Comparison of ENCODE assay signal across 1 cellular context in the genomic region with DNA sequence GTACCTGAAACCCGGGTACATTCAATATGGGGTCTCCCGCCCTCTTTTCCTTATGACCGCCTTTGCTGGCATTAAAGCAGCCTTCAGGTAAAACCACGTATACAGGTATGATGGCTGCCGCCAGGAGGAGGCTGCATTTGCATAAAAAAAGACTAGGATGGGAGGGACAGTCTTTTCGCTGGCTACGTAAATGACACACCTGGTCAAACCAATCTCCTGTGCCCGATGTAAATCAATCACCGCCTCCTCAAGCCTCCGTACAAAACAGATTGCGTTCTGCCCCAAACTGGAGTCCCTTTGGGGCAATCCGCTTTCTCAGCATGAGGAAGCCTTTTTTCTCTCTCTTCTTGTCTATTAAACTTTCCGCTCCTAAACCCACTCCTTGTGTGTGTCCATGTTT.
TF ChIP-seq lines count a peak whose summit lies in the region.

No MANE protein-coding gene starts in this region.

TF ChIP-seq in neural cell, 6 proteins besides CTCF, POLR2A, EP300 and RAD21 (continued from another document):
- TF ChIP-seq, protein P1, sequence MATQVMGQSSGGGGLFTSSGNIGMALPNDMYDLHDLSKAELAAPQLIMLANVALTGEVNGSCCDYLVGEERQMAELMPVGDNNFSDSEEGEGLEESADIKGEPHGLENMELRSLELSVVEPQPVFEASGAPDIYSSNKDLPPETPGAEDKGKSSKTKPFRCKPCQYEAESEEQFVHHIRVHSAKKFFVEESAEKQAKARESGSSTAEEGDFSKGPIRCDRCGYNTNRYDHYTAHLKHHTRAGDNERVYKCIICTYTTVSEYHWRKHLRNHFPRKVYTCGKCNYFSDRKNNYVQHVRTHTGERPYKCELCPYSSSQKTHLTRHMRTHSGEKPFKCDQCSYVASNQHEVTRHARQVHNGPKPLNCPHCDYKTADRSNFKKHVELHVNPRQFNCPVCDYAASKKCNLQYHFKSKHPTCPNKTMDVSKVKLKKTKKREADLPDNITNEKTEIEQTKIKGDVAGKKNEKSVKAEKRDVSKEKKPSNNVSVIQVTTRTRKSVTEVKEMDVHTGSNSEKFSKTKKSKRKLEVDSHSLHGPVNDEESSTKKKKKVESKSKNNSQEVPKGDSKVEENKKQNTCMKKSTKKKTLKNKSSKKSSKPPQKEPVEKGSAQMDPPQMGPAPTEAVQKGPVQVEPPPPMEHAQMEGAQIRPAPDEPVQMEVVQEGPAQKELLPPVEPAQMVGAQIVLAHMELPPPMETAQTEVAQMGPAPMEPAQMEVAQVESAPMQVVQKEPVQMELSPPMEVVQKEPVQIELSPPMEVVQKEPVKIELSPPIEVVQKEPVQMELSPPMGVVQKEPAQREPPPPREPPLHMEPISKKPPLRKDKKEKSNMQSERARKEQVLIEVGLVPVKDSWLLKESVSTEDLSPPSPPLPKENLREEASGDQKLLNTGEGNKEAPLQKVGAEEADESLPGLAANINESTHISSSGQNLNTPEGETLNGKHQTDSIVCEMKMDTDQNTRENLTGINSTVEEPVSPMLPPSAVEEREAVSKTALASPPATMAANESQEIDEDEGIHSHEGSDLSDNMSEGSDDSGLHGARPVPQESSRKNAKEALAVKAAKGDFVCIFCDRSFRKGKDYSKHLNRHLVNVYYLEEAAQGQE (IDR thresholded peaks at IDR 0.05; ENCODE audit: borderline replicate concordance): no peak
- TF ChIP-seq EZH2 (IDR thresholded peaks at IDR 0.05; ENCODE audit: borderline replicate concordance, insufficient read depth, low read length, poor library complexity, severe bottlenecking) (no peak), SMC3 (conservative IDR thresholded peaks at IDR 0.05; ENCODE audit: poor library complexity) (no peak), TAF1 (IDR thresholded peaks at IDR 0.05; ENCODE audit: low read depth) (no peak), POLR2AphosphoS5 (IDR thresholded peaks at IDR 0.05) (no peak)
